In the genomic region with DNA sequence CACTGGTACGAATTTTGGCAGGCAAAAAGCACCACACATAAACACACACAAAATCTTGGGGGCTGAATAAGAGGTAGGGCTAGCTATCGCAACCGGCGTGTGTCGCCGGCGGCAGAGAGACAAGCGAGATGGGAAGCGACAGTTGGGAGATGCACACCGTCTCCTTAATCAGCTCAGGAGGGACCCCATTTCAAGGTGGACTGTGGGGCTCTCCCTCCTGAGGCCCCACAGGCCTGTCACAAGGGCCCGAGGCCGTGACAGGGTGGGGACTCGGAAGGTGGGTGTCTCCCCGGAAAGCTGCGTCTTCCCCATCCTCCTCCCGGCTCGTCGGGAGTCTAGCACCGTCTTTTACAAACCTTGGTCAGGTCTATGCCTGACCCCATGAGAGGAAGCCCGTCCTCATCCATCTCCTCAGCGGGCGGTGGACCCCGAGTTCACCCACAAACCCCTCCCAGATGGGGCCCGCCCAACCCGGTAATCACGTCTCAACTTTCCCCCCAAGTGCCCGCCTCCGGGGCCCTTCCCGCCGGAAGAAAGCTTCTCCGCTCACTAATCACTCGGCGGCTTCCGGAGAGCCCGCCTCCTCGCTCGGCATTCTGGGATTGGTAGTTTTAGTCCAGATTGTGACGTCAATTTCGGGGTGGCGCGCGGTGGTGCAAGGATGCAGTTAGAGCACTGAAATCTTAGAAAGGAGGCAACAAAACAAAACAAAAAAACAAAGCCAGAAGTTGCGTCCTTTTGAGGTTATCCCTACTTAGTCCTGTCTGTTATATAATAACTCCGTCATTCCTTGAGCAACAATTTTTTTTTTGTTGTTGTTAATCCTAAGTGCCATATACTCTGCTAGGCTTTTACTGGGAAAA, we compare ENCODE assay signal across 1 cellular context.
TF ChIP-seq lines count a peak whose summit lies in the region.

A gene with protein sequence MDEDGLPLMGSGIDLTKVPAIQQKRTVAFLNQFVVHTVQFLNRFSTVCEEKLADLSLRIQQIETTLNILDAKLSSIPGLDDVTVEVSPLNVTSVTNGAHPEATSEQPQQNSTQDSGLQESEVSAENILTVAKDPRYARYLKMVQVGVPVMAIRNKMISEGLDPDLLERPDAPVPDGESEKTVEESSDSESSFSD (minus strand): TSS at position 436 of the 863 bp plus-strand sequence. CDS start 29 bp downstream, at position 407.

TF ChIP-seq in K562, 482 proteins besides CTCF, POLR2A, EP300 and RAD21 (continued from another document):
- TF ChIP-seq CREM (IDR thresholded peaks at IDR 0.05; ENCODE audit: low read depth) (peak; percentile 96), DIDO1 (tag; IDR thresholded peaks at IDR 0.05; ENCODE audit: low read depth) (peak; percentile 62; the same call in 1 of the 2 replicates), HIVEP1 (CRISPR knock-in tag; IDR thresholded peaks at IDR 0.05) (0 out of 2 replicates have a peak, but pooled peaks have one; percentile 33)
